ENCODE assay signal across 8 cellular contexts in the genomic region with DNA sequence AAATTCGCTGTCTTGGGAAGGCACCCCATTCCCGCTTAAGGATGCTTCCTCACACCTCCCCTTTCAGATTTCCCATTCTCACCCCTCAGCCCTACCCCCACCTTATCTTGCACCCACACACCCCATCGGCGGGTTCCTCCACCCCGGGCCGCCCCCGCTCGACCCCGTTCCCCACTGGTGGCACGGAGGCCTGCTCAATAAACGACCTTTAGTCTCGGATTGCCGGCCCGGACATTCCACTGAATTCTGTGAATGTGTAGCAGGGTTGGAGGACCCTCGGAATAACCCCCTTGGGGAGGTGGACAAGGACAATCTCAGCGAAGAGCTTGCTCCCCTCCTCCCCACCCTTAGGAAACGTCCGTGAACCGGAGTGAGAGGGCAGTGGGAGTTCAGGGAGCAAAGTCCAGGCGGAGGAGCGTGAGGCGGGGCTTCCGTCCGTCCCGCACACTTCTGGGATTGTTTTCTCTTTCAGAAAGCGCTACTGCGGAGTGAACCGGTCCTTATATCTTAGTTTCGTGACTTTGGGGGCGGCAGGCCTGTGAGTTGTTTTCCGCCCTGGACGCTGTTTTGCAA. TPM values are rescaled to one million over a fixed set of nuclear protein-coding genes. Genes with fewer than 3 reads are reported as not detected.
A peak's percentile ranks its signal among the peaks of the same experiment; 100 is the strongest.
DNase-seq lines count a peak whose midpoint lies in the region; ATAC-seq and TF ChIP-seq lines count a peak whose summit lies in the region.

No MANE protein-coding gene starts in this region.

- no peaks in the 10 kb centered on the region for H3K9me3 ChIP-seq in CD8-positive, alpha-beta T cell (ENCODE audit: low read length)
- H3K9me3 ChIP-seq in NT2/D1 (ENCODE audit: insufficient read depth, low read length), result no peaks in the 10 kb centered on the region
- no peaks in the 10 kb centered on the region for H3K9me3 ChIP-seq in esophagus muscularis mucosa
- H3K9me3 ChIP-seq in neuronal stem cell (replicated peaks in 1 of 2; ENCODE audit: control insufficient read depth in 2 of 2, insufficient read depth in 1 of 2, low read depth in 1 of 2, low read length in 2 of 2), result no peaks in the 10 kb centered on the region

- H4K91ac ChIP-seq in neuronal stem cell (ENCODE audit: low read depth, low read length, poor library complexity), result peak overlapping the region; percentile 64

- peaks cover 14% of the 10 kb centered on the region for H3K36me3 ChIP-seq in CD8-positive, alpha-beta T cell (ENCODE audit: insufficient read depth, low read length)
- H3K36me3 ChIP-seq in NT2/D1 (ENCODE audit: insufficient read depth, insufficient read length, low read length), result peaks cover 18% of the 10 kb centered on the region
- peaks cover 0 to 21% (median 18%) of the 10 kb centered on the region in 4 donors for H3K36me3 ChIP-seq in esophagus muscularis mucosa
- H3K36me3 ChIP-seq in neuronal stem cell (replicated peaks in 1 of 2; ENCODE audit: control insufficient read depth in 2 of 2, insufficient read depth in 2 of 2, low read length in 2 of 2), result peaks cover 6 to 22% of the 10 kb centered on the region in 2 donors

- WGBS in esophagus muscularis mucosa, result 32% methylated on average over 31 of the region's 32 CpGs
- WGBS in neuronal stem cell (ENCODE audit: extremely low coverage in 2 of 2, insufficient read length in 2 of 2, insufficient replicate concordance in 1 of 2), 2 donors, result no CpG with 5 or more reads among the region's 32 CpGs

- peak overlapping the region; percentile 82 for H2AFZ ChIP-seq in neuronal stem cell (ENCODE audit: low read length)

- DNase-seq in CD8-positive, alpha-beta T cell, result no peak
- DNase-seq in NT2/D1 (ENCODE audit: low read depth, low spot score) (no peak), esophagus muscularis mucosa (ENCODE audit: extremely low spot score) (no peak), neuronal stem cell (ENCODE audit: low spot score) (no peak), dedifferentiated amniotic fluid mesenchymal stem cell (ENCODE audit: extremely low spot score) (no peak), GOT3 (lab: John Stamatoyannopoulos, UW) (no peak), medulla oblongata (ENCODE audit: extremely low spot score) (no peak)

- no peak for TF ChIP-seq EP300 in esophagus muscularis mucosa (IDR thresholded peaks at IDR 0.05)

- H2AK5ac ChIP-seq in neuronal stem cell (ENCODE audit: low read depth, low read length), result peak overlapping the region; percentile 57

- H3K27me3 ChIP-seq in CD8-positive, alpha-beta T cell (ENCODE audit: insufficient read depth, low read length), result peaks cover 51% of the 10 kb centered on the region
- H3K27me3 ChIP-seq in NT2/D1 (ENCODE audit: insufficient read depth, insufficient read length), result peaks cover 71% of the 10 kb centered on the region
- peaks cover 0 to 87% (median 50%) of the 10 kb centered on the region in 4 donors for H3K27me3 ChIP-seq in esophagus muscularis mucosa
- peaks cover 55 to 87% (median 70%) of the 10 kb centered on the region in 3 experiments for H3K27me3 ChIP-seq in neuronal stem cell (ENCODE audit: control insufficient read depth in 3 of 3, insufficient read depth in 3 of 3, low read depth in 1 of 3, low read length in 3 of 3)

- H3K14ac ChIP-seq in neuronal stem cell (ENCODE audit: low read length), result no peak overlapping the region

- H3K4me3 Mint-ChIP-seq in CD8-positive, alpha-beta T cell, result peak overlapping the region; percentile 69

- POLR2A ChIA-PET in CD8-positive, alpha-beta T cell (lab: Charles Lee), result no interaction called here

- H3K23ac ChIP-seq in neuronal stem cell (ENCODE audit: low read depth, low read length, poor library complexity), result peak overlapping the region; percentile 26

- H4K8ac ChIP-seq in neuronal stem cell (ENCODE audit: low read depth, low read length), result no peak overlapping the region

- no peak overlapping the region for H2BK5ac ChIP-seq in neuronal stem cell (ENCODE audit: low read length)

- intact Hi-C loops in CD8-positive, alpha-beta T cell (cut with DNase I, micrococcal nuclease), result loop anchor here (5.0 to 10.0 kb wide), 2 partner anchors 85 to 153 kb away; a partner anchor contains a TSS
- intact Hi-C loops in esophagus muscularis mucosa (cut with DNase I), result loop anchor here (2.0 kb wide), 1 partner anchor 27 kb away; a partner anchor contains a TSS

- H3K4me3 ChIP-seq in CD8-positive, alpha-beta T cell (ENCODE audit: low read depth, low read length), result peak overlapping the region; percentile 49
- H3K4me3 ChIP-seq in NT2/D1 (ENCODE audit: insufficient read length, low read depth) (peak overlapping the region; percentile 57), esophagus muscularis mucosa (peak overlapping the region; percentile 52 to 66 (median 56)), neuronal stem cell (ENCODE audit: low read length in 2 of 2) (peak overlapping the region; percentile 23 to 70)

- H3K9ac ChIP-seq in NT2/D1 (ENCODE audit: insufficient read length, low read depth) (peak overlapping the region; percentile 79), neuronal stem cell (ENCODE audit: low read depth, low read length, poor library complexity) (peak overlapping the region; percentile 31)

- peaks cover 57% of the 10 kb centered on the region for H3K4me1 ChIP-seq in CD8-positive, alpha-beta T cell (ENCODE audit: insufficient read depth, low read length)
- peaks cover 31% of the 10 kb centered on the region for H3K4me1 ChIP-seq in NT2/D1 (ENCODE audit: insufficient read depth, insufficient read length)
- peaks cover 57 to 78% (median 73%) of the 10 kb centered on the region in 4 donors for H3K4me1 ChIP-seq in esophagus muscularis mucosa
- peaks cover 24 to 26% of the 10 kb centered on the region in 2 donors for H3K4me1 ChIP-seq in neuronal stem cell (ENCODE audit: control insufficient read depth in 2 of 2, insufficient read depth in 1 of 2, low read depth in 1 of 2, low read length in 2 of 2)

- no peak for ATAC-seq in CD8-positive, alpha-beta T cell
- ATAC-seq in GM18907 (IDR thresholded peaks at IDR 0.05; ENCODE audit: unreplicated experiment), result no peak

- no peak overlapping the region for H2BK120ac ChIP-seq in neuronal stem cell (ENCODE audit: low read depth, low read length)

- H2BK12ac ChIP-seq in neuronal stem cell (ENCODE audit: low read length), result no peak overlapping the region

- peaks cover 26% of the 10 kb centered on the region for H3K36me3 Mint-ChIP-seq in CD8-positive, alpha-beta T cell

- H3K27ac Mint-ChIP-seq in CD8-positive, alpha-beta T cell, result no peak overlapping the region

- peaks cover 74% of the 10 kb centered on the region for H3K27me3 Mint-ChIP-seq in CD8-positive, alpha-beta T cell (ENCODE audit: low read depth)

- no peak for TF ChIP-seq POLR2A in esophagus muscularis mucosa (IDR thresholded peaks at IDR 0.05; ENCODE audit: low read depth)

- H3K9me3 Mint-ChIP-seq in CD8-positive, alpha-beta T cell, result no peaks in the 10 kb centered on the region

- no peak overlapping the region for H3K27ac ChIP-seq in CD8-positive, alpha-beta T cell (ENCODE audit: low read depth, low read length)
- peak overlapping the region; percentile 58 to 77 (median 72) for H3K27ac ChIP-seq in esophagus muscularis mucosa (replicated peaks in 1 of 4)
- no peak overlapping the region for H3K27ac ChIP-seq in neuronal stem cell (replicated peaks; ENCODE audit: low read length)

- H3K4me1 Mint-ChIP-seq in CD8-positive, alpha-beta T cell (ENCODE audit: low read depth), result peaks cover 66% of the 10 kb centered on the region

- CTCF ChIA-PET in CD8-positive, alpha-beta T cell (lab: Charles Lee), result interaction anchor here (1.0 kb wide), 1 partner anchor 19 kb away, joined by 3 read pairs; a partner anchor contains a TSS

- H3K79me1 ChIP-seq in neuronal stem cell (ENCODE audit: low read depth, low read length), result peaks cover 3% of the 10 kb centered on the region

- TF ChIP-seq CTCF in CD8-positive, alpha-beta T cell (IDR thresholded peaks at IDR 0.05), result no peak
- no peak for TF ChIP-seq CTCF in esophagus muscularis mucosa (IDR thresholded peaks at IDR 0.05)

- no peak overlapping the region for H3K4ac ChIP-seq in neuronal stem cell (ENCODE audit: low read length)

- peak overlapping the region; percentile 74 for H3K18ac ChIP-seq in neuronal stem cell (ENCODE audit: low read length)

- H3K4me2 ChIP-seq in neuronal stem cell (ENCODE audit: insufficient read depth, low read length, poor library complexity, severe bottlenecking), result peak overlapping the region; percentile 91

- peak overlapping the region; percentile 54 for H2BK15ac ChIP-seq in neuronal stem cell (ENCODE audit: low read length)

RNA-seq across cellular contexts. Expression of a gene that starts 2.8 kb away (rescaled TPM):
- not detected for total RNA-seq in CD8-positive, alpha-beta T cell
- 1 to 10 TPM in 1 of 4 donors, under 1 TPM in 3; 0.32 to 1.7 (median 0.84) TPM for total RNA-seq in esophagus muscularis mucosa
- 0.08 TPM for polyA plus RNA-seq in neuronal stem cell (2013, experiment 1 of 2)
- 0.10 TPM for polyA plus RNA-seq in neuronal stem cell (2013, experiment 2 of 2)

RNA-seq across cellular contexts. Expression of a gene that starts 5.3 kb away (rescaled TPM):
- 10 to 100 TPM; 18.6 to 22.9 TPM for total RNA-seq in CD8-positive, alpha-beta T cell
- 10 to 100 TPM; 11.3 to 14.1 (median 12.7) TPM for total RNA-seq in esophagus muscularis mucosa
- polyA plus RNA-seq in neuronal stem cell (2013, experiment 1 of 2), result 9.0 TPM
- 9.0 TPM for polyA plus RNA-seq in neuronal stem cell (2013, experiment 2 of 2)

RNA-seq across cellular contexts. Expression of a gene that starts 12.0 kb away (rescaled TPM):
- not detected for total RNA-seq in CD8-positive, alpha-beta T cell
- total RNA-seq in esophagus muscularis mucosa, result under 1 TPM in 3 of 4 donors, not detected in 1; 0.42 to 0.99 (median 0.84) TPM
- not detected for polyA plus RNA-seq in neuronal stem cell (2013, experiment 1 of 2)
- not detected for polyA plus RNA-seq in neuronal stem cell (2013, experiment 2 of 2)

RNA-seq across cellular contexts. Expression of a gene that starts 19.4 kb away (rescaled TPM):
- 10 to 100 TPM; 25.9 to 30.8 TPM for total RNA-seq in CD8-positive, alpha-beta T cell
- total RNA-seq in esophagus muscularis mucosa, result 10 to 100 TPM; 17.4 to 23.0 (median 20.6) TPM
- 16.0 TPM for polyA plus RNA-seq in neuronal stem cell (2013, experiment 1 of 2)
- polyA plus RNA-seq in neuronal stem cell (2013, experiment 2 of 2), result 16.5 TPM

RNA-seq across cellular contexts. Expression of a gene that starts 19.4 kb away (rescaled TPM):
- total RNA-seq in CD8-positive, alpha-beta T cell, result 10 to 100 TPM; 12.6 to 13.6 TPM
- total RNA-seq in esophagus muscularis mucosa, result 10 to 100 TPM in 3 of 4 donors, 1 to 10 TPM in 1; 9.6 to 27.8 (median 19.2) TPM
- 5.2 TPM for polyA plus RNA-seq in neuronal stem cell (2013, experiment 1 of 2)
- polyA plus RNA-seq in neuronal stem cell (2013, experiment 2 of 2), result 5.7 TPM

Comparison
In these comparisons a context has a peak if more than half of its experiments do, and no peak if none do; other contexts are left out.
1. H3K27ac ChIP-seq: peak in esophagus muscularis mucosa (4 of 4); none in CD8-positive, alpha-beta T cell (single experiment) and neuronal stem cell (single experiment).
2. Peak in every context shown above with its lines, with median percentiles within 50 percentile points of each other: H3K4me3 ChIP-seq.